In the genomic region with DNA sequence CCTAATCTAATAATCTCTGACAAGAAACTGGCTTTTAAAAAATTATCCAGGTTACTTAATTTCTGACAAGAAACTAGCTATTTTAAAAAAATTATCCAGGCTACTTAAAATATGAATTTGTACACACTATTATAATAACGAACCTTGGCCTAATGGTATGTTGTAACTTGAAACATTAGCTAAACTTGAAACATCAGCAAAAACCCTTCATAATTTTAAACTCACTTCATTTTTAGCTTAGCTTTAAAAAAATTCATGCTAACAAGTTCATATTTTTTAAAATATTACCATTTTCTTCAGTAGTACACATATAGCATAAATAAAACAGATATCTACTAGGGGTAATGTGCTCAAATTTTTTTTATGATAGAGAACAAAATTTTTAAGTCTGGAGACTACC, we compare ENCODE assay signal across 29 cellular contexts.
"Had no signal": no experiment of that assay in that cellular context is flagged by ENCODE, and none has a peak within 500 bp of the region (broad histone marks: within the 10 kb centered on the region; RNA-seq: fewer than 3 reads in every experiment).

No MANE protein-coding gene starts in this region.

- ATAC-seq: activated naive CD4-positive, alpha-beta T cell treated with anti-CD3 and anti-CD28 coated beads, Interleukin-2, amount 50 U/mL, for 72 hours; activated T-cell treated with anti-CD3 and anti-CD28 coated beads, Interleukin-2, amount 50 U/mL, for 72 hours; gastroesophageal sphincter; WTC11 had no signal

- H3K4me3 ChIP-seq: ascending aorta, breast epithelium, cardiac muscle cell, colonic mucosa, esophagus squamous epithelium, gastroesophageal sphincter had no signal

- H3K36me3 ChIP-seq: ascending aorta, breast epithelium, cardiac muscle cell, colonic mucosa, esophagus squamous epithelium, gastroesophageal sphincter had no signal

- H3K27ac ChIP-seq: ascending aorta, breast epithelium, cardiac muscle cell, colonic mucosa, epithelial cell of prostate, esophagus squamous epithelium, gastroesophageal sphincter had no signal

- H3K9me3 ChIP-seq: ascending aorta, breast epithelium, colonic mucosa, esophagus squamous epithelium, gastroesophageal sphincter had no signal

- DNase-seq: activated CD4-positive, alpha-beta memory T cell treated with anti-CD3 and anti-CD28 coated beads, Interleukin-2, amount 10 ng/mL, durations not matched to agents 7 days and 5 days; activated CD4-positive, alpha-beta T cell treated with anti-CD3 and anti-CD28 coated beads for 1 hour; activated CD4-positive, alpha-beta T cell treated with anti-CD3 and anti-CD28 coated beads for 4 hours; activated CD4-positive, alpha-beta T cell treated with anti-CD3 and anti-CD28 coated beads, Interleukin-2, amount 10 ng/mL, durations not matched to agents 7 days and 5 days; activated CD4-positive, alpha-beta T cell treated with anti-CD3 and anti-CD28 coated beads, Interleukin-2, amount 50 U/mL, for 4 hours; activated CD8-positive, alpha-beta memory T cell treated with anti-CD3 and anti-CD28 coated beads, Interleukin-2, amount 50 U/mL, for 48 hours; activated gamma-delta T cell; activated naive CD4-positive, alpha-beta T cell; activated naive CD4-positive, alpha-beta T cell treated with anti-CD3 and anti-CD28 coated beads, Interleukin-2, amount 10 ng/mL, durations not matched to agents 7 days and 5 days; activated naive CD8-positive, alpha-beta T cell treated with anti-CD3 and anti-CD28 coated beads, Interleukin-2, amount 10 ng/mL, durations not matched to agents 7 days and 5 days; activated T-cell treated with anti-CD3 and anti-CD28 coated beads for 4 hours; activated T-cell treated with anti-CD3 and anti-CD28 coated beads, Interleukin-2, amount 50 U/mL, for 24 hours; activated T-cell treated with anti-CD3 and anti-CD28 coated beads, Interleukin-2, amount 50 U/mL, for 72 hours; central memory CD4-positive, alpha-beta T cell; colonic mucosa; effector CD8-positive, alpha-beta T cell; esophagus squamous epithelium; foreskin melanocyte; head of caudate nucleus; T-helper 2 cell had no signal

- FAIRE-seq: endometrium, endothelial cell of umbilical vein had no signal

- H3K4me1 ChIP-seq: breast epithelium, colonic mucosa, esophagus squamous epithelium had no signal

- H3K27me3 ChIP-seq: ascending aorta, breast epithelium, cardiac muscle cell, colonic mucosa, esophagus squamous epithelium, gastroesophageal sphincter had no signal
